In genomic region chr5:111224561-111224989, GRCh38 we compare ENCODE assay signal across 9 cellular contexts. TPM values are rescaled to one million over a fixed set of nuclear protein-coding genes. Genes with fewer than 3 reads are reported as not detected.
DNase-seq lines count a peak whose midpoint lies in the region; ATAC-seq and TF ChIP-seq lines count a peak whose summit lies in the region.
"Had no signal": no experiment of that assay in that cellular context is flagged by ENCODE, and none has a peak within 500 bp of the region (broad histone marks: within the 10 kb centered on the region; RNA-seq: fewer than 3 reads in every experiment).

No MANE protein-coding gene starts in this region.

- H3K27ac ChIP-seq in RWPE2 (ENCODE audit: poor library complexity, severe bottlenecking) (no peak overlapping the region), esophagus squamous epithelium (peak overlapping the region in 3 of 4 donors; percentile 1 to 51 (median 5)), psoas muscle (no peak overlapping the region)
- H3K27ac ChIP-seq: epithelial cell of prostate had no signal

- H3K4me3 ChIP-seq in RWPE2 (ENCODE audit: severe bottlenecking): peak overlapping the region; percentile 46
- peak overlapping the region; percentile 35 to 74 (median 54) for H3K4me3 ChIP-seq in esophagus squamous epithelium
- H3K4me3 ChIP-seq in psoas muscle: peak overlapping the region; percentile 65

- ATAC-seq in HG02642 (IDR thresholded peaks at IDR 0.05; ENCODE audit: poor library complexity, unreplicated experiment): peak; percentile 42
- ATAC-seq in RWPE2 (ENCODE audit: low read depth): peak; percentile 34
- ATAC-seq in psoas muscle: no peak

- WGBS in esophagus squamous epithelium, 2 donors: 0 to 6% methylated on average over 4 to 9 of the region's 31 CpGs
- WGBS in psoas muscle, 3 donors: 2 to 3% (median 2%) methylated on average over 20 to 31 of the region's 31 CpGs

- peak; percentile 84 for DNase-seq in activated CD8-positive, alpha-beta memory T cell treated with anti-CD3 and anti-CD28 coated beads for 24 hours
- no peak for DNase-seq in activated CD8-positive, alpha-beta memory T cell treated with anti-CD3 and anti-CD28 coated beads, Interleukin-2, amount 50 U/mL, for 4 hours
- DNase-seq in RWPE2 (ENCODE audit: low spot score) (peak; percentile 61), esophagus squamous epithelium (lab: John Stamatoyannopoulos, UW) (no peak), psoas muscle (no peak), kidney glomerular epithelial cell (lab: John Stamatoyannopoulos, UW) (no peak), SIG-M5 (lab: John Stamatoyannopoulos, UW) (no peak)

- TF ChIP-seq POLR2A in esophagus squamous epithelium (IDR thresholded peaks at IDR 0.05): no peak

- no peaks in the 10 kb centered on the region for H3K9me3 ChIP-seq in RWPE2 (ENCODE audit: severe bottlenecking)
- no peaks in the 10 kb centered on the region for H3K9me3 ChIP-seq in esophagus squamous epithelium
- no peaks in the 10 kb centered on the region for H3K9me3 ChIP-seq in psoas muscle

- no peak for TF ChIP-seq CTCF in RWPE2 (IDR thresholded peaks at IDR 0.05; ENCODE audit: poor library complexity, severe bottlenecking)
- TF ChIP-seq CTCF in esophagus squamous epithelium (IDR thresholded peaks at IDR 0.05): no peak
- TF ChIP-seq CTCF in psoas muscle (IDR thresholded peaks at IDR 0.05): no peak

- H3K27me3 ChIP-seq in RWPE2 (ENCODE audit: insufficient read depth, poor library complexity, severe bottlenecking): peaks cover 12% of the 10 kb centered on the region
- H3K27me3 ChIP-seq in esophagus squamous epithelium: peaks cover 0 to 32% (median 0%) of the 10 kb centered on the region in 4 donors
- peaks cover 0 to 36% (median 10%) of the 10 kb centered on the region in 3 donors for H3K27me3 ChIP-seq in psoas muscle (ENCODE audit: insufficient read depth in 3 of 3, low read length in 2 of 3)

- H3K36me3 ChIP-seq in RWPE2 (ENCODE audit: low read depth) (no peaks in the 10 kb centered on the region), esophagus squamous epithelium (no peaks in the 10 kb centered on the region), psoas muscle (ENCODE audit: insufficient read depth in 1 of 2, low read depth in 1 of 2) (no peaks in the 10 kb centered on the region)

- intact Hi-C loops in esophagus squamous epithelium (cut with DNase I) (no loop called here), psoas muscle (cut with DNase I) (no loop called here)

- H3K4me1 ChIP-seq in RWPE2 (ENCODE audit: insufficient read depth, poor library complexity, severe bottlenecking) (peaks cover 20% of the 10 kb centered on the region), esophagus squamous epithelium (peaks cover 4 to 28% (median 5%) of the 10 kb centered on the region in 3 donors), psoas muscle (no peaks in the 10 kb centered on the region)

RNA-seq across cellular contexts. Expression of gene CAMK4, which starts 0.4 kb away (rescaled TPM):
- total RNA-seq in esophagus squamous epithelium (1 to 10 TPM; 1.5 to 3.2 (median 2.6) TPM), psoas muscle (under 1 TPM in 3 of 4 donors, not detected in 1; 0.02 to 0.27 (median 0.21) TPM)
- polyA plus RNA-seq in psoas muscle: under 1 TPM; 0.03 to 1.00 (median 0.09) TPM

Comparison
In these comparisons a context has a peak if more than half of its experiments do, and no peak if none do; other contexts are left out.
1. DNase-seq: peak in activated CD8-positive, alpha-beta memory T cell treated with anti-CD3 and anti-CD28 coated beads for 24 hours (single experiment) and RWPE2 (single experiment); none in activated CD8-positive, alpha-beta memory T cell treated with anti-CD3 and anti-CD28 coated beads, Interleukin-2, amount 50 U/mL, for 4 hours (single experiment), esophagus squamous epithelium (single experiment), psoas muscle (0 of 2), kidney glomerular epithelial cell (single experiment) and SIG-M5 (single experiment).
2. ATAC-seq: peak in HG02642 (single experiment) and RWPE2 (single experiment); none in psoas muscle (0 of 4).
3. H3K27ac ChIP-seq: peak in esophagus squamous epithelium (3 of 4); none in RWPE2 (single experiment) and psoas muscle (single experiment).
4. Peak in every context shown above with its lines, with median percentiles within 50 percentile points of each other: H3K4me3 ChIP-seq.